20 cellular contexts compared by ENCODE assay signal in the genomic region with DNA sequence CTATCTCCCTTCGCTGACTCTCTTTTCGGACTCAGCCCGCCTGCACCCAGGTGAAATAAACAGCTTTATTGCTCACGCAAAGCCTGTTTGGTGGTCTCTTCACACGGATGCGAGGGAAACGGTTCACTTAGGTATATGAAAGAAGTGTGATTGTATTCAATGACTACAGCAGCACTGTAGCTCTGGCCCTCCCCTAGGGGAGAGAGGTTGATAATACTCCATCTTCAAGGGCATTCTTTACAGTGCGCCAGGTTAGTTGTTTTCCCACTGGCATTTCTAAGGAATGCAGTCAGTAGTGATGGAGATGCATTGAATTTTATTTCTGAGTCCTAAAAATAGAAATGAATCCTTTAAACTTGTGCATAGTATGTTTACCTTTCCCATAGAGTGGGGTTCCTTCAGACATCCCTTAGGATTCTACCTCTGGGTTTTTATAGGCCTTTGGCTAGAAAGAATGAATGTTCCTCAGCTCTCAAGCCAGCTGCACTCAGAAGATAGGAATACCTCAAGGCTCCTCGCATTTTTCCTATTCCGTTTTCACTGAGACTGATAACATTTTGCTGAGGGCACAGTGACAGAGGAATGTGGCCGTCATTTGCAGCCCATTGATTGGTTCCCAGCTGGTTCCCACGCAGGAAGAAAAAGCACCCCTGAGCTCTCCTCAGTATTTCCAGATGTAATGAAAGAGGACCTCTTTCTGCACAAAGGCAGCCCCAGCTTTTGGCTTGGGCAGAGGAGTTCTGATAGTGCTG.
"Had no signal": no experiment of that assay in that cellular context is flagged by ENCODE, and none has a peak within 500 bp of the region (broad histone marks: within the 10 kb centered on the region; RNA-seq: fewer than 3 reads in every experiment).

No MANE protein-coding gene starts in this region.

- H3K4me1 ChIP-seq: breast epithelium, gastroesophageal sphincter had no signal

- H3K4me3 ChIP-seq: breast epithelium, coronary artery, gastroesophageal sphincter, left ventricle myocardium inferior, ovary, upper lobe of left lung had no signal

- ATAC-seq: gastroesophageal sphincter; naive thymus-derived CD8-positive, alpha-beta T cell; right cardiac atrium; stimulated activated naive CD8-positive, alpha-beta T cell treated with anti-CD3 and anti-CD28 coated beads, Interleukin-15, Interleukin-2, amounts not matched to agents 100 U/mL and 50 U/mL, for 24 hours had no signal

- H3K27me3 ChIP-seq: breast epithelium, gastroesophageal sphincter, ovary, upper lobe of left lung had no signal

- DNase-seq: activated CD4-positive, alpha-beta T cell treated with anti-CD3 and anti-CD28 coated beads for 1 hour; activated naive CD4-positive, alpha-beta T cell; activated T-cell treated with anti-CD3 and anti-CD28 coated beads, Interleukin-2, amount 50 U/mL, for 1 hour; head of caudate nucleus; hypothalamus; kidney glomerular epithelial cell; left ventricle myocardium inferior; naive thymus-derived CD8-positive, alpha-beta T cell; ovary; right cardiac atrium; stimulated activated CD4-positive, alpha-beta T cell treated with anti-CD3 and anti-CD28 coated beads, Interleukin-12 subunit alpha, Interleukin-12 subunit beta, amount 100 ng/mL, for 4 hours; stimulated activated CD4-positive, alpha-beta T cell treated with anti-CD3 and anti-CD28 coated beads, Interleukin-4, amount 100 ng/mL, for 4 hours; stimulated activated naive CD8-positive, alpha-beta T cell treated with anti-CD3 and anti-CD28 coated beads, Interleukin-15, Interleukin-2, amounts not matched to agents 100 U/mL and 50 U/mL, for 24 hours; upper lobe of left lung; WERI-Rb-1 had no signal

- H3K36me3 ChIP-seq: breast epithelium, gastroesophageal sphincter, left ventricle myocardium inferior, neutrophil, ovary, upper lobe of left lung, WERI-Rb-1 had no signal

- H3K27ac ChIP-seq: breast epithelium, coronary artery, epithelial cell of prostate, gastroesophageal sphincter, left ventricle myocardium inferior, neutrophil, ovary, upper lobe of left lung, WERI-Rb-1 had no signal

- H3K9me3 ChIP-seq: breast epithelium, gastroesophageal sphincter, left ventricle myocardium inferior, neutrophil, ovary, upper lobe of left lung had no signal
